In genomic region chr3:112681822-112682325, GRCh38 we compare ENCODE assay signal across 1 cellular context.
TF ChIP-seq lines count a peak whose summit lies in the region.

No MANE protein-coding gene starts in this region.

TF ChIP-seq in IMR-90, 13 proteins besides CTCF, POLR2A, EP300 and RAD21 (continued from another document):
- TF ChIP-seq BHLHE40 (IDR thresholded peaks at IDR 0.05; ENCODE audit: low read depth, low read length): no peak
- TF ChIP-seq MXI1 (IDR thresholded peaks at IDR 0.05; ENCODE audit: borderline replicate concordance, low read depth, low read length): no peak
- no peak for TF ChIP-seq NFE2L2 (IDR thresholded peaks at IDR 0.05; ENCODE audit: low read depth, low read length)
- no peak for TF ChIP-seq CEBPB (IDR thresholded peaks at IDR 0.05; ENCODE audit: low read depth, low read length)
- TF ChIP-seq MAZ (IDR thresholded peaks at IDR 0.05; ENCODE audit: borderline replicate concordance, low read depth, low read length): no peak
